Comparison of ENCODE assay signal across 19 cellular contexts in genomic region chr3:141449424-141449823, GRCh38. TPM values are rescaled to one million over a fixed set of nuclear protein-coding genes. Genes with fewer than 3 reads are reported as not detected.
DNase-seq lines count a peak whose midpoint lies in the region; ATAC-seq and TF ChIP-seq lines count a peak whose summit lies in the region.
"Had no signal": no experiment of that assay in that cellular context is flagged by ENCODE, and none has a peak within 500 bp of the region (broad histone marks: within the 10 kb centered on the region; RNA-seq: fewer than 3 reads in every experiment).

No MANE protein-coding gene starts in this region.

- TF ChIP-seq CTCF in HEK293 (tag by site-specific recombination; IDR thresholded peaks at IDR 0.05), result no peak
- no peak for TF ChIP-seq CTCF in esophagus muscularis mucosa (IDR thresholded peaks at IDR 0.05)

- H3K4me1 ChIP-seq in HEK293 (ENCODE audit: control insufficient read depth, insufficient read depth, low read length) (no peaks in the 10 kb centered on the region), esophagus muscularis mucosa (peaks cover 22 to 63% (median 55%) of the 10 kb centered on the region in 4 donors)

- peaks cover 0 to 6% of the 10 kb centered on the region in 2 experiments; a peak in 1 of 3 replicates for H3K36me3 ChIP-seq in HEK293 (ENCODE audit: control insufficient read depth in 2 of 2, insufficient read depth in 1 of 2, low read length in 2 of 2)
- peaks cover under 1 to 32% (median 18%) of the 10 kb centered on the region in 4 donors for H3K36me3 ChIP-seq in esophagus muscularis mucosa

- peaks cover 9% of the 10 kb centered on the region for H3K36me3 Mint-ChIP-seq in activated CD4-positive, alpha-beta T cell treated with anti-CD3 and anti-CD28 coated beads, Interleukin-2, amount 10 ng/mL, durations not matched to agents 24 days and 14 days (ENCODE audit: low read depth)
- H3K36me3 Mint-ChIP-seq in stimulated activated effector memory CD8-positive, alpha-beta T cell treated with anti-CD3 and anti-CD28 coated beads, Interleukin-12 subunit alpha, Interleukin-12 subunit beta, amount 100 ng/mL, for 72 hours, result peaks cover 57% of the 10 kb centered on the region

- no peak for TF ChIP-seq EP300 in esophagus muscularis mucosa (IDR thresholded peaks at IDR 0.05)

- H3K9me3 Mint-ChIP-seq in activated CD4-positive, alpha-beta T cell treated with anti-CD3 and anti-CD28 coated beads, Interleukin-2, amount 10 ng/mL, durations not matched to agents 24 days and 14 days, result no peaks in the 10 kb centered on the region
- H3K9me3 Mint-ChIP-seq in stimulated activated effector memory CD8-positive, alpha-beta T cell treated with anti-CD3 and anti-CD28 coated beads, Interleukin-12 subunit alpha, Interleukin-12 subunit beta, amount 100 ng/mL, for 72 hours, result no peaks in the 10 kb centered on the region
- H3K9me3 Mint-ChIP-seq: stimulated activated naive CD8-positive, alpha-beta T cell treated with anti-CD3 and anti-CD28 coated beads, Interleukin-15, Interleukin-2, amounts not matched to agents 100 ng/mL and 50 ng/mL, for 24 hours had no signal

- peaks cover 2% of the 10 kb centered on the region for H3K4me1 Mint-ChIP-seq in activated CD4-positive, alpha-beta T cell treated with anti-CD3 and anti-CD28 coated beads, Interleukin-2, amount 10 ng/mL, durations not matched to agents 24 days and 14 days
- peaks cover 10% of the 10 kb centered on the region for H3K4me1 Mint-ChIP-seq in stimulated activated effector memory CD8-positive, alpha-beta T cell treated with anti-CD3 and anti-CD28 coated beads, Interleukin-12 subunit alpha, Interleukin-12 subunit beta, amount 100 ng/mL, for 72 hours

- H3K27ac ChIP-seq in HEK293 (ENCODE audit: extremely low read depth, low read depth, low read length), result no peak overlapping the region
- peak overlapping the region; percentile 42 to 72 (median 61) for H3K27ac ChIP-seq in esophagus muscularis mucosa (replicated peaks in 1 of 4)
- H3K27ac ChIP-seq: BLaER1 treated with 17β-estradiol and CSF1 and Interleukin-3, amounts not matched to agents 10 nM and 100 nM; epithelial cell of prostate had no signal

- H3K4me3 ChIP-seq in HEK293 (ENCODE audit: low read depth, low read length), result no peak overlapping the region
- no peak overlapping the region for H3K4me3 ChIP-seq in esophagus muscularis mucosa
- H3K4me3 ChIP-seq: BLaER1 treated with 17β-estradiol and CSF1 and Interleukin-3, amounts not matched to agents 10 nM and 100 nM; skin epidermis had no signal

- CTCF ChIA-PET in HEK293 (lab: Yijun Ruan, JAX), result interaction anchor here (0.7 to 2.2 kb wide), 6 partner anchors 11 to 146 kb away, joined by 3 to 9 read pairs (median 4); no protein-coding TSS in a partner anchor

- no peak for ATAC-seq in stimulated activated effector memory CD8-positive, alpha-beta T cell treated with anti-CD3 and anti-CD28 coated beads, Interleukin-12 subunit alpha, Interleukin-12 subunit beta, amount 100 ng/mL, for 72 hours
- ATAC-seq in GM19023 (IDR thresholded peaks at IDR 0.05; ENCODE audit: unreplicated experiment), result no peak

- no peak overlapping the region for H3K4me3 Mint-ChIP-seq in activated CD4-positive, alpha-beta T cell treated with anti-CD3 and anti-CD28 coated beads, Interleukin-2, amount 10 ng/mL, durations not matched to agents 24 days and 14 days
- no peak overlapping the region for H3K4me3 Mint-ChIP-seq in stimulated activated effector memory CD8-positive, alpha-beta T cell treated with anti-CD3 and anti-CD28 coated beads, Interleukin-12 subunit alpha, Interleukin-12 subunit beta, amount 100 ng/mL, for 72 hours
- H3K4me3 Mint-ChIP-seq: stimulated activated naive CD8-positive, alpha-beta T cell treated with anti-CD3 and anti-CD28 coated beads, Interleukin-15, Interleukin-2, amounts not matched to agents 100 ng/mL and 50 ng/mL, for 24 hours had no signal

- 61% methylated on average over 6 of the region's 6 CpGs for WGBS in esophagus muscularis mucosa

- intact Hi-C loops in activated CD4-positive, alpha-beta T cell treated with anti-CD3 and anti-CD28 coated beads, Interleukin-2, amount 10 ng/mL, durations not matched to agents 24 days and 14 days (cut with micrococcal nuclease), result no loop called here
- intact Hi-C loops in esophagus muscularis mucosa (cut with DNase I), result no loop called here

- H3K27ac Mint-ChIP-seq in activated CD4-positive, alpha-beta T cell treated with anti-CD3 and anti-CD28 coated beads, Interleukin-2, amount 10 ng/mL, durations not matched to agents 24 days and 14 days, result no peak overlapping the region
- H3K27ac Mint-ChIP-seq in stimulated activated effector memory CD8-positive, alpha-beta T cell treated with anti-CD3 and anti-CD28 coated beads, Interleukin-12 subunit alpha, Interleukin-12 subunit beta, amount 100 ng/mL, for 72 hours, result peak overlapping the region; percentile 84

- POLR2A ChIA-PET in HEK293 (lab: Yijun Ruan, JAX), result no interaction called here

- H3K27me3 Mint-ChIP-seq in activated CD4-positive, alpha-beta T cell treated with anti-CD3 and anti-CD28 coated beads, Interleukin-2, amount 10 ng/mL, durations not matched to agents 24 days and 14 days, result no peaks in the 10 kb centered on the region
- H3K27me3 Mint-ChIP-seq: stimulated activated naive CD8-positive, alpha-beta T cell treated with anti-CD3 and anti-CD28 coated beads, Interleukin-15, Interleukin-2, amounts not matched to agents 100 ng/mL and 50 ng/mL, for 24 hours had no signal

- H3K9me3 ChIP-seq in HEK293 (ENCODE audit: control insufficient read depth, insufficient read depth, low read depth, low read length) (no peaks in the 10 kb centered on the region), esophagus muscularis mucosa (no peaks in the 10 kb centered on the region)
- H3K9me3 ChIP-seq: BLaER1 treated with 17β-estradiol and CSF1 and Interleukin-3, amounts not matched to agents 10 nM and 100 nM had no signal

- no peak for TF ChIP-seq POLR2A in esophagus muscularis mucosa (IDR thresholded peaks at IDR 0.05; ENCODE audit: low read depth)

- peak; percentile 34 for DNase-seq in activated CD4-positive, alpha-beta T cell treated with anti-CD3 and anti-CD28 coated beads, Interleukin-2, amount 10 ng/mL, durations not matched to agents 24 days and 14 days
- DNase-seq in activated CD4-positive, alpha-beta T cell treated with anti-CD3 and anti-CD28 coated beads for 48 hours, result no peak
- DNase-seq in esophagus muscularis mucosa (ENCODE audit: extremely low spot score) (no peak), DMS53 (lab: John Stamatoyannopoulos, UW) (no peak)
- DNase-seq in stimulated activated effector memory CD8-positive, alpha-beta T cell treated with anti-CD3 and anti-CD28 coated beads, Interleukin-12 subunit alpha, Interleukin-12 subunit beta, amount 100 ng/mL, for 72 hours (ENCODE audit: low spot score in 2 of 2), result peak in 1 of 2 donors; percentile 42
- no peak for DNase-seq in stimulated activated naive CD4-positive, alpha-beta T cell (lab: John Stamatoyannopoulos, UW)
- DNase-seq: 8988T; activated gamma-delta T cell treated with Interleukin-2 at 50 U/mL for 16 hours; central memory CD4-positive, alpha-beta T cell; foreskin melanocyte; mammary epithelial cell; NCI-H146; NCI-H526 treated with DMSO at 0.1 percent for 48 hours had no signal

- H3K27me3 ChIP-seq in esophagus muscularis mucosa, result no peaks in the 10 kb centered on the region
- H3K27me3 ChIP-seq: BLaER1 treated with 17β-estradiol and CSF1 and Interleukin-3, amounts not matched to agents 10 nM and 100 nM had no signal

TF ChIP-seq in HEK293, 187 proteins besides CTCF, POLR2A, EP300 and RAD21:
- TF ChIP-seq ZBTB17 (tag by site-specific recombination; IDR thresholded peaks at IDR 0.05), result peak; percentile 76
- TF ChIP-seq ZNF394 (tag by site-specific recombination; IDR thresholded peaks at IDR 0.05; ENCODE audit: borderline replicate concordance), result no peak
- TF ChIP-seq ZNF791 (tag by site-specific recombination; IDR thresholded peaks at IDR 0.05), result no peak
- TF ChIP-seq, protein P1, sequence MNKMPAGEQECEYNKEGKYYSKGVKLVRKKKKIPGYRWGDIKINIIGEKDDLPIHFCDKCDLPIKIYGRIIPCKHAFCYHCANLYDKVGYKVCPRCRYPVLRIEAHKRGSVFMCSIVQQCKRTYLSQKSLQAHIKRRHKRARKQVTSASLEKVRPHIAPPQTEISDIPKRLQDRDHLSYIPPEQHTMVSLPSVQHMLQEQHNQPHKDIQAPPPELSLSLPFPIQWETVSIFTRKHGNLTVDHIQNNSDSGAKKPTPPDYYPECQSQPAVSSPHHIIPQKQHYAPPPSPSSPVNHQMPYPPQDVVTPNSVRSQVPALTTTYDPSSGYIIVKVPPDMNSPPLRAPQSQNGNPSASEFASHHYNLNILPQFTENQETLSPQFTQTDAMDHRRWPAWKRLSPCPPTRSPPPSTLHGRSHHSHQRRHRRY (tag by site-specific recombination; IDR thresholded peaks at IDR 0.05), result no peak
- TF ChIP-seq ZNF777 (tag by site-specific recombination; IDR thresholded peaks at IDR 0.05; ENCODE audit: borderline replicate concordance), result no peak

RNA-seq across cellular contexts. Expression of gene RASA2, which starts 37.4 kb away (rescaled TPM):
- 28.0 and 30.2 TPM in 2 replicates for total RNA-seq in activated CD4-positive, alpha-beta T cell treated with anti-CD3 and anti-CD28 coated beads, Interleukin-2, amount 10 ng/mL, durations not matched to agents 24 days and 14 days
- 10 to 100 TPM in 3 of 4 donors, 1 to 10 TPM in 1; 9.1 to 12.8 (median 10.6) TPM for total RNA-seq in esophagus muscularis mucosa
